19 cellular contexts compared by ENCODE assay signal in genomic region chr17:7289256-7290032, GRCh38. TPM values are rescaled to one million over a fixed set of nuclear protein-coding genes. Genes with fewer than 3 reads are reported as not detected.
"Had no signal": no experiment of that assay in that cellular context is flagged by ENCODE, and none has a peak within 500 bp of the region (broad histone marks: within the 10 kb centered on the region; RNA-seq: fewer than 3 reads in every experiment).

No MANE protein-coding gene starts in this region.

- ATAC-seq: activated naive CD8-positive, alpha-beta T cell treated with anti-CD3 and anti-CD28 coated beads, Interleukin-2, amount 50 U/mL, for 24 hours; activated T-helper 17 cell treated with anti-CD3 and anti-CD28 coated beads, Interleukin-2, amount 50 U/mL, for 72 hours had no signal

- FAIRE-seq: small intestine had no signal

- H3K27me3 ChIP-seq: breast epithelium had no signal

- H3K4me1 ChIP-seq: breast epithelium, parathyroid adenoma had no signal

- H3K9me3 ChIP-seq: breast epithelium, transverse colon had no signal

- H3K36me3 ChIP-seq: breast epithelium, transverse colon had no signal

- H3K4me3 ChIP-seq: breast epithelium, transverse colon had no signal

- DNase-seq: activated CD4-positive, alpha-beta T cell treated with anti-CD3 and anti-CD28 coated beads for 1 hour; activated CD4-positive, alpha-beta T cell treated with anti-CD3 and anti-CD28 coated beads, Interleukin-2, amount 50 U/mL, for 48 hours; activated naive CD4-positive, alpha-beta T cell treated with anti-CD3 and anti-CD28 coated beads for 36 hours; activated naive CD8-positive, alpha-beta T cell treated with anti-CD3 and anti-CD28 coated beads, Interleukin-2, amount 50 U/mL, for 24 hours; aorta; dermis blood vessel endothelial cell; endodermal cell; left cardiac atrium; mammary epithelial cell; naive B cell; retina; small intestine; stimulated activated CD4-positive, alpha-beta T cell treated with anti-CD3 and anti-CD28 coated beads, Interleukin-4, amount 100 ng/mL, for 4 hours; stimulated activated CD8-positive, alpha-beta memory T cell treated with anti-CD3 and anti-CD28 coated beads, Interleukin-4, amount 100 ng/mL, for 48 hours; stimulated activated naive CD4-positive, alpha-beta T cell treated with Interleukin-2 at 50 U/mL for 16 hours; transverse colon had no signal

- H3K27ac ChIP-seq: breast epithelium, parathyroid adenoma, transverse colon had no signal

RNA-seq across cellular contexts. Expression of gene SLC2A4, which starts 7.9 kb away (rescaled TPM):
- total RNA-seq: activated T-helper 17 cell treated with anti-CD3 and anti-CD28 coated beads, Interleukin-2, amount 50 U/mL, for 72 hours had no signal
